Comparison of ENCODE assay signal across 8 cellular contexts in the genomic region with DNA sequence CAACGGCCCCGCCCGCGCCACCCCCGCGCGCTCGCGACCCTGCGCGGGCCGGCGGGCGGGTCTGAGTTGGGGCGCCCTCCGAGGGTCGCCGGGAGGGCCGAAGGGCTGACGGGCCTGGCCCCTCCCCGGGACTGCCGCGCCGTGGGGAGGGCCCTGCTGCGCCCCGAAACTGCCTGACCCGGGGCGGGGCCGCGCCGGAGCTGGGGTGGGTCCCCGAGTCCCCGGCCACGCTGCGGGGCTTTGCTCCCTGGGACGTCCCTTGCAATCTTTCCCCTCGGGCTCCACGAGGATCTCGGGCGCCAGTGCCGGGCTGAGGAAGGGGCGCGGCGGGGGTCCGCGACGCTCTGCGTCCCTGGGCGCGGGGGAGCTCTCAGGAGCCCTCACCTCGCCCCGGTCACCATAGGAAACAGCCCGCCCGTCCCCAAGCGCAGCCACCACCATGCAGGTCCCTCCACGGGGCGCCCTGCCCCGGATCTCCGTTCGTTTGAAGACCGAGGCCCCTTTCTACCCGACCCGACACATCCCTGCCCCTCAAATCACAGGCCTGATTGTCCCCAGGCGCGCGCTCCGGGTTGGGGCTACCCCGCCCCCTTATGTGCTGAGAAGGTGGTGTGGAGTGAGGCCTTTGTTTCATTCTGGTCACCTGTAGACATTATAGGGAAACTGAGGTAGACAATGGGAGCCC. TPM values are rescaled to one million over a fixed set of nuclear protein-coding genes. Genes with fewer than 3 reads are reported as not detected.
DNase-seq lines count a peak whose midpoint lies in the region; ATAC-seq and TF ChIP-seq lines count a peak whose summit lies in the region.

No MANE protein-coding gene starts in this region.

- H3K27ac ChIP-seq in ascending aorta: peak overlapping the region; percentile 95 to 100
- H3K27ac ChIP-seq in gastrocnemius medialis: peak overlapping the region; percentile 91 to 100 (median 99)

- peak overlapping the region; percentile 86 to 99 (median 96) for H3K4me3 Mint-ChIP-seq in IgD-negative memory B cell

- no peak for TF ChIP-seq CTCF in GM10266 (IDR thresholded peaks at IDR 0.05; ENCODE audit: control insufficient read depth, insufficient read depth, low read depth, missing control alignments)
- no peak for TF ChIP-seq CTCF in ascending aorta (IDR thresholded peaks at IDR 0.05)
- no peak for TF ChIP-seq CTCF in gastrocnemius medialis (IDR thresholded peaks at IDR 0.05 in 4 of 5, conservative IDR thresholded peaks at IDR 0.05 in 1 of 5)
- no peak for TF ChIP-seq CTCF in GM10248 (IDR thresholded peaks at IDR 0.05; ENCODE audit: control extremely low read depth, extremely low read depth, low read depth, missing control alignments)

- ATAC-seq in gastrocnemius medialis: peak; percentile 48 to 51

- intact Hi-C loops in ascending aorta (cut with DNase I) (loop anchor here (1.0 to 10.0 kb wide), 3 partner anchors 94 to 352 kb away; a partner anchor contains a TSS), gastrocnemius medialis (cut with DNase I; ENCODE audit: low total_unique reads) (loop anchor here (2.0 to 5.0 kb wide), 2 partner anchors 39 to 118 kb away; a partner anchor contains a TSS)

- H3K4me3 ChIP-seq in ascending aorta (peak overlapping the region; percentile 81 to 96), gastrocnemius medialis (peak overlapping the region; percentile 76 to 95 (median 86))

- H3K27me3 ChIP-seq in ascending aorta: no peaks in the 10 kb centered on the region
- H3K27me3 ChIP-seq in gastrocnemius medialis: no peaks in the 10 kb centered on the region

- H3K4me1 Mint-ChIP-seq in IgD-negative memory B cell: peaks cover 29 to 41% (median 38%) of the 10 kb centered on the region in 3 donors

- H3K27me3 Mint-ChIP-seq in IgD-negative memory B cell: no peaks in the 10 kb centered on the region

- CTCF ChIA-PET in GM10248 (lab: Yijun Ruan, JAX): no interaction called here

- DNase-seq in GM10266 (ENCODE audit: extremely low spot score) (peak; percentile 71), SK-MEL-5 (ENCODE audit: low read depth, low spot score) (peak; percentile 73), ascending aorta (ENCODE audit: low spot score in 2 of 2) (peak in 1 of 2 donors; percentile 85), hypothalamus (lab: John Stamatoyannopoulos, UW) (peak in 36 of 51 donors; percentile 27 to 80 (median 54)), gastrocnemius medialis (peak; percentile 40 to 64), GM10248 (ENCODE audit: extremely low spot score) (no peak), 8988T (no peak)

- H3K4me1 ChIP-seq in ascending aorta: peaks cover 4 to 24% of the 10 kb centered on the region in 2 donors
- peaks cover 30 to 42% of the 10 kb centered on the region in 2 donors for H3K4me1 ChIP-seq in gastrocnemius medialis

- H3K36me3 ChIP-seq in ascending aorta (peaks cover 39 to 42% of the 10 kb centered on the region in 2 donors), gastrocnemius medialis (peaks cover 0 to 30% of the 10 kb centered on the region in 2 donors)

- H3K9me3 ChIP-seq in ascending aorta: no peaks in the 10 kb centered on the region
- H3K9me3 ChIP-seq in gastrocnemius medialis: no peaks in the 10 kb centered on the region

- H3K27ac Mint-ChIP-seq in IgD-negative memory B cell: peak overlapping the region; percentile 95 to 99 (median 95)

- peak; percentile 91 to 95 for TF ChIP-seq POLR2A in gastrocnemius medialis (IDR thresholded peaks at IDR 0.05)

- in situ Hi-C loops in SK-MEL-5 (cut with HindIII; ENCODE audit: low pct_unique_long_range_greater_than_20kb, low sequenced_read_pairs) (loop anchor here (10.0 kb wide), 1 partner anchor 118 kb away; a partner anchor contains a TSS), gastrocnemius medialis (cut with MboI; ENCODE audit: low sequenced_read_pairs in 4 of 4) (no loop called here)

- no peaks in the 10 kb centered on the region for H3K9me3 Mint-ChIP-seq in IgD-negative memory B cell

- POLR2A ChIA-PET in GM10248 (lab: Yijun Ruan, JAX): interaction anchor here (0.7 to 1.4 kb wide), 4 partner anchors 24 to 293 kb away, joined by 3 to 4 read pairs (median 3); a partner anchor contains a TSS

- peaks cover 24% of the 10 kb centered on the region for H3K36me3 Mint-ChIP-seq in IgD-negative memory B cell

RNA-seq across cellular contexts. Expression of a gene that starts 0.5 kb away (rescaled TPM):
- 1,302 TPM for polyA plus RNA-seq in IgD-negative memory B cell
- total RNA-seq in SK-MEL-5 (2014; rRNA removed; shearing (Covaris generic)): 6,652 and 7,362 TPM in 2 replicates
- polyA plus RNA-seq in SK-MEL-5 (2015; cell fraction: cytosol; rRNA removed): 14,079 and 14,098 TPM in 2 replicates
- polyA plus RNA-seq in SK-MEL-5 (2015; cell fraction: nucleus; rRNA removed): 2,992 and 3,106 TPM in 2 replicates
- total RNA-seq in ascending aorta (6,075 TPM), gastrocnemius medialis (100 to 1,000 TPM; 322 to 934 (median 415) TPM)

RNA-seq across cellular contexts. Expression of a gene that starts 15.1 kb away (rescaled TPM):
- polyA plus RNA-seq in IgD-negative memory B cell: 0.83 TPM
- 0.34 TPM in 1 of 2 replicates, not detected in the other for total RNA-seq in SK-MEL-5 (2014; rRNA removed; shearing (Covaris generic))
- polyA plus RNA-seq in SK-MEL-5 (2015; cell fraction: cytosol; rRNA removed): 0.08 and 0.64 TPM in 2 replicates
- polyA plus RNA-seq in SK-MEL-5 (2015; cell fraction: nucleus; rRNA removed): 1.1 TPM in 1 of 2 replicates, not detected in the other
- total RNA-seq in ascending aorta: not detected
- under 1 TPM in 2 of 4 donors, not detected in 2; 0.20 to 0.46 TPM for total RNA-seq in gastrocnemius medialis

RNA-seq across cellular contexts. Expression of a gene that starts 39.0 kb away (rescaled TPM):
- 25.6 TPM for polyA plus RNA-seq in IgD-negative memory B cell
- total RNA-seq in SK-MEL-5 (2014; rRNA removed; shearing (Covaris generic)): 34.0 and 35.0 TPM in 2 replicates
- 82.9 and 88.7 TPM in 2 replicates for polyA plus RNA-seq in SK-MEL-5 (2015; cell fraction: cytosol; rRNA removed)
- 337 and 354 TPM in 2 replicates for polyA plus RNA-seq in SK-MEL-5 (2015; cell fraction: nucleus; rRNA removed)
- total RNA-seq in ascending aorta: 75.6 TPM
- 10 to 100 TPM; 14.4 to 27.9 (median 15.6) TPM for total RNA-seq in gastrocnemius medialis

Comparison
In these comparisons a context has a peak if more than half of its experiments do, and no peak if none do; other contexts are left out.
1. DNase-seq: peak in GM10266 (single experiment), SK-MEL-5 (single experiment), hypothalamus (36 of 51) and gastrocnemius medialis (2 of 2); none in GM10248 (single experiment) and 8988T (single experiment).